ENCODE assay signal across 8 cellular contexts in genomic region chr13:98478134-98479129, GRCh38.
DNase-seq lines count a peak whose midpoint lies in the region; ATAC-seq and TF ChIP-seq lines count a peak whose summit lies in the region.

No MANE protein-coding gene starts in this region.

- BruUV-seq in PC-9 (replicated peaks; lab: Mats Ljungman, UMichigan) = no TSS peak

- H2AFZ ChIP-seq in PC-9 (no peak overlapping the region), fibroblast of lung (ENCODE audit: low read length) (no peak overlapping the region)

- H3K4me2 ChIP-seq in PC-9 (peak overlapping the region; percentile 70), fibroblast of lung (ENCODE audit: extremely low read depth, insufficient read depth, low read length) (no peak overlapping the region)

- DNase-seq in H7 (peak; percentile 70), PC-9 (no peak), fibroblast of lung (ENCODE audit: low read depth in 2 of 2) (peak; percentile 26 to 88), COLO668 (lab: John Stamatoyannopoulos, UW; ENCODE audit: unreplicated experiment) (no peak), 8988T (no peak), adrenal gland (no peak)

- H3K27ac ChIP-seq in PC-9 (peak overlapping the region; percentile 94), fibroblast of lung (ENCODE audit: insufficient read depth, low read length) (no peak overlapping the region), adrenal gland (no peak overlapping the region)

- peaks cover 3% of the 10 kb centered on the region; the same call in 1 of the 2 replicates for H3K36me3 ChIP-seq in H7 (replicated peaks; ENCODE audit: control insufficient read depth, insufficient read depth, low read length)
- H3K36me3 ChIP-seq in PC-9 (ENCODE audit: low read depth) = peaks cover 11% of the 10 kb centered on the region
- peaks cover 6% of the 10 kb centered on the region for H3K36me3 ChIP-seq in fibroblast of lung (ENCODE audit: control insufficient read depth, insufficient read depth, low read length)
- H3K36me3 ChIP-seq in adrenal gland (replicated peaks in 1 of 2) = peaks cover 0 to 11% of the 10 kb centered on the region in 2 donors

- ATAC-seq in GM18508 (IDR thresholded peaks at IDR 0.05; ENCODE audit: insufficient read depth, unreplicated experiment) (peak; percentile 64), GM18867 (IDR thresholded peaks at IDR 0.05; ENCODE audit: unreplicated experiment) (no peak)

- H3K4me3 ChIP-seq in H7 (ENCODE audit: insufficient read depth, low read depth, low read length) = no peak overlapping the region
- no peak overlapping the region for H3K4me3 ChIP-seq in PC-9
- no peak overlapping the region for H3K4me3 ChIP-seq in fibroblast of lung (replicated peaks in 1 of 4; ENCODE audit: control extremely low read depth in 1 of 4, insufficient read depth in 1 of 4, low read depth in 3 of 4, low read length in 4 of 4)
- no peak overlapping the region for H3K4me3 ChIP-seq in adrenal gland

- TF ChIP-seq CTCF in PC-9 (conservative IDR thresholded peaks at IDR 0.05) (no peak), fibroblast of lung (conservative IDR thresholded peaks at IDR 0.05 in 1 of 2, IDR thresholded peaks at IDR 0.05 in 1 of 2; ENCODE audit: low read depth in 1 of 2, low read length in 2 of 2) (no peak), adrenal gland (IDR thresholded peaks at IDR 0.05) (no peak)

- H3K27me3 ChIP-seq in H7 (ENCODE audit: control insufficient read depth, insufficient read depth, low read length) (no peaks in the 10 kb centered on the region), PC-9 (ENCODE audit: insufficient read depth, low read depth) (no peaks in the 10 kb centered on the region), fibroblast of lung (ENCODE audit: control insufficient read depth, insufficient read depth, low read length) (no peaks in the 10 kb centered on the region), adrenal gland (no peaks in the 10 kb centered on the region)

- intact Hi-C loops in PC-9 (cut with micrococcal nuclease; ENCODE audit: unreplicated experiment) (no loop called here), adrenal gland (cut with DNase I) (loop anchor here in 1 of 2 donors (10.0 kb wide), 1 partner anchor 176 kb away; no protein-coding TSS in a partner anchor)

- no peak overlapping the region for H3K9ac ChIP-seq in fibroblast of lung (ENCODE audit: insufficient read depth, low read length)

- no peaks in the 10 kb centered on the region for H3K9me2 ChIP-seq in PC-9 (ENCODE audit: insufficient read depth)

- POLR2A ChIA-PET in PC-9 (lab: Charles Lee; ENCODE audit: unreplicated experiment) = no interaction called here

- peaks cover 79% of the 10 kb centered on the region for H3F3A ChIP-seq in PC-9 (ENCODE audit: insufficient read depth, low read depth)

- H3K9me3 ChIP-seq in PC-9 (ENCODE audit: insufficient read depth, low read depth) (no peaks in the 10 kb centered on the region), fibroblast of lung (ENCODE audit: control insufficient read depth, insufficient read depth, low read depth, low read length) (no peaks in the 10 kb centered on the region), adrenal gland (replicated peaks in 1 of 3) (no peaks in the 10 kb centered on the region)

- peaks cover 63% of the 10 kb centered on the region for H3K4me1 ChIP-seq in PC-9 (replicated peaks; ENCODE audit: insufficient read depth)
- H3K4me1 ChIP-seq in fibroblast of lung (ENCODE audit: control insufficient read depth, extremely low read depth, insufficient read depth, low read length) = peaks cover 24% of the 10 kb centered on the region
- peaks cover 21 to 56% of the 10 kb centered on the region in 2 donors for H3K4me1 ChIP-seq in adrenal gland (replicated peaks in 1 of 2)

- H3K79me2 ChIP-seq in PC-9 (ENCODE audit: low read depth) (peaks cover 89% of the 10 kb centered on the region), fibroblast of lung (ENCODE audit: control insufficient read depth, insufficient read depth, low read length) (peaks cover 49% of the 10 kb centered on the region)

- WGBS in adrenal gland, 4 donors = 75 to 87% (median 83%) methylated on average over 16 to 18 of the region's 18 CpGs

- H4K20me1 ChIP-seq in PC-9 (ENCODE audit: insufficient read depth) (no peaks in the 10 kb centered on the region), fibroblast of lung (ENCODE audit: control insufficient read depth, extremely low read depth, insufficient read depth, low read length) (no peaks in the 10 kb centered on the region)

- TF ChIP-seq POLR2A in adrenal gland (IDR thresholded peaks at IDR 0.05) = no peak

- CTCF ChIA-PET in PC-9 (lab: Charles Lee) = no interaction called here

Comparison
In these comparisons a context has a peak if more than half of its experiments do, and no peak if none do; other contexts are left out.
1. DNase-seq: peak in H7 (single experiment) and fibroblast of lung (2 of 2); none in PC-9 (0 of 2), COLO668 (single experiment), 8988T (single experiment) and adrenal gland (0 of 7).